12 cellular contexts compared by ENCODE assay signal in the genomic region with DNA sequence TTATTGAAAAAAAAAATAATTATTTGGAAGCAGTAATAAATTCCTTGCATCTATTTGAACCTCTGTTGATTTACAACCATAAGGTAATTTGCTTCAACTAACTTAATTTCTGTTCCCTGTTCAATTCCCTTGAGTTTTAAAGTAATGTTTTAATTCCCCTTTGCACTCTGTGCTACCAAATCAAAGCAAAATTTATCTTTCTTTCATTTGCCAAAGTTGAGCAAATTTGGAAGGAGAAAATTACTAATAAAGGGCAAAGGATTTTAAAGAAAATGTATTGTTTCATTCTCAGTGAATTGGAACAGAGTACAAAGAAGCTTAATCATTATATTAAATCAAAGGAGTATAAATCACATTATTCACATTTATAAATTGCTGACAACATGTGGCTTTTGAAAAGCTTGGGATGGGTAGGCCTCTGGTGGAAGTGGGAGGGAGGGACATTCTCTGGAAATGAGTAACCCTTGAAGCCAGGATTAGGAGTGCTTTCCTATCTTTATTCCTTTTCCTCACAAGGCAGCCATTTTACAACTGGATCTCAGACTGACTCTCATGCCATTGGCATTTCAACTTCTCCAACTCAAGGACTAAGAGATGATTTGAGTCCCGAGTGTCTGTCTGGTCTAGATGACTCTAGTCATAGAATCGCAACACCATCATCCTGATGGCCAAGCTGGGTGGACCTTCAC.
A peak's percentile ranks its signal among the peaks of the same experiment; 100 is the strongest.
DNase-seq lines count a peak whose midpoint lies in the region; ATAC-seq, FAIRE-seq and TF ChIP-seq lines count a peak whose summit lies in the region.
"Had no signal": no experiment of that assay in that cellular context is flagged by ENCODE, and none has a peak within 500 bp of the region (broad histone marks: within the 10 kb centered on the region; RNA-seq: fewer than 3 reads in every experiment).

No MANE protein-coding gene starts in this region.

- H3K9me3 ChIP-seq in spleen = no peaks in the 10 kb centered on the region

- no peak for TF ChIP-seq POLR2A in spleen (IDR thresholded peaks at IDR 0.05)

- no peaks in the 10 kb centered on the region for H3K36me3 ChIP-seq in spleen

- no peak overlapping the region for H3K27ac ChIP-seq in spleen
- H3K27ac ChIP-seq: VCaP had no signal

- DNase-seq in HCEC 1CT (peak; percentile 88), amniotic stem cell (lab: John Stamatoyannopoulos, UW) (peak; percentile 29), hepatic stellate cell (ENCODE audit: low spot score) (peak; percentile 48), urothelium cell line (ENCODE audit: low spot score) (peak; percentile 32), spleen (no peak), ureter (ENCODE audit: low spot score) (no peak)
- DNase-seq: activated CD8-positive, alpha-beta memory T cell treated with anti-CD3 and anti-CD28 coated beads, Interleukin-2, amount 50 U/mL, for 4 hours; KBM-7; NCI-H524 had no signal

- intact Hi-C loops in spleen (cut with DNase I; ENCODE audit: low total_unique reads) = no loop called here

- H3K27me3 ChIP-seq in spleen (replicated peaks in 1 of 7) = no peaks in the 10 kb centered on the region

- no peak overlapping the region for H3K4me3 ChIP-seq in spleen

- no peak for FAIRE-seq in urothelium cell line (lab: Jason Lieb, UNC)
- FAIRE-seq: D721Med had no signal

- TF ChIP-seq CTCF in spleen (IDR thresholded peaks at IDR 0.05 in 8 of 11, conservative IDR thresholded peaks at IDR 0.05 in 3 of 11) = no peak

- no peak for ATAC-seq in HG02623 (IDR thresholded peaks at IDR 0.05; ENCODE audit: unreplicated experiment)

- WGBS in spleen, 5 donors = 86 to 98% (median 95%) methylated on average over 2 of the region's 2 CpGs

- peaks cover 0 to 4% (median 0%) of the 10 kb centered on the region in 6 donors for H3K4me1 ChIP-seq in spleen

Comparison
In these comparisons a context has a peak if more than half of its experiments do, and no peak if none do; other contexts are left out.
1. DNase-seq: peak in HCEC 1CT (single experiment), amniotic stem cell (single experiment), hepatic stellate cell (single experiment) and urothelium cell line (single experiment); none in spleen (single experiment) and ureter (single experiment).